Comparison of ENCODE assay signal across 1 cellular context in the genomic region with DNA sequence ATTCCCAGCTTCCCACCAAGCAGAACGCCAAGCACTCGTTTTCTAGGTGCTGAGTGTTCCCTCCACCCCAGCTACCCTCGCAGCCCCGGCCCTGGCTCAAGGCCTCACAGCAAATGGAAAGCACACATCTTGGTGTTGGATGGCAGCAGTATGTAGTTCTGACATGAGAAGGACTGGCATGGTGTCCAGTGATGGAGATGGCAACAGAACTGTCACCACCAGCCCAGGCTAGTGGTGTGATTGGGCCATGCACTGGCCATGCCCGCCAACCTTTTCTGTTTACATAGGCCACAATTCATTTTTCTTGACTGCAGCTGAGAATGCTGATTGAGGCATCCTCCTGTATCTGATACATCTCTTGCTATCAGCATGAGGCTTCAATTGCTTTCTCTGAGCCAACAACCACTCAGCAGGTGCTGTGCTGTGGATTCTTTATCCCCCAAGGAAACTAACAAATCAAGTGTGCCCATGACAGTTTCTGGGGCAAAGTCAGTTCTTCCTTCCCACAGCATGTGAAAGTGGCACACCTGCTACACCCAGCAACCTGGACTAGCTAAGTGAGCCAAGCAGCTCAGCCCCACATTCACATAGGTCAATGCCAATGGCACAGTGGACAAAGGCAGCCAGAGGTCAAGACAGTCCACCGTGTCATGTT.
TF ChIP-seq lines count a peak whose summit lies in the region.

No MANE protein-coding gene starts in this region.

TF ChIP-seq in WTC11, 78 proteins besides CTCF, POLR2A, EP300 and RAD21 (continued from another document):
- TF ChIP-seq, protein P1, sequence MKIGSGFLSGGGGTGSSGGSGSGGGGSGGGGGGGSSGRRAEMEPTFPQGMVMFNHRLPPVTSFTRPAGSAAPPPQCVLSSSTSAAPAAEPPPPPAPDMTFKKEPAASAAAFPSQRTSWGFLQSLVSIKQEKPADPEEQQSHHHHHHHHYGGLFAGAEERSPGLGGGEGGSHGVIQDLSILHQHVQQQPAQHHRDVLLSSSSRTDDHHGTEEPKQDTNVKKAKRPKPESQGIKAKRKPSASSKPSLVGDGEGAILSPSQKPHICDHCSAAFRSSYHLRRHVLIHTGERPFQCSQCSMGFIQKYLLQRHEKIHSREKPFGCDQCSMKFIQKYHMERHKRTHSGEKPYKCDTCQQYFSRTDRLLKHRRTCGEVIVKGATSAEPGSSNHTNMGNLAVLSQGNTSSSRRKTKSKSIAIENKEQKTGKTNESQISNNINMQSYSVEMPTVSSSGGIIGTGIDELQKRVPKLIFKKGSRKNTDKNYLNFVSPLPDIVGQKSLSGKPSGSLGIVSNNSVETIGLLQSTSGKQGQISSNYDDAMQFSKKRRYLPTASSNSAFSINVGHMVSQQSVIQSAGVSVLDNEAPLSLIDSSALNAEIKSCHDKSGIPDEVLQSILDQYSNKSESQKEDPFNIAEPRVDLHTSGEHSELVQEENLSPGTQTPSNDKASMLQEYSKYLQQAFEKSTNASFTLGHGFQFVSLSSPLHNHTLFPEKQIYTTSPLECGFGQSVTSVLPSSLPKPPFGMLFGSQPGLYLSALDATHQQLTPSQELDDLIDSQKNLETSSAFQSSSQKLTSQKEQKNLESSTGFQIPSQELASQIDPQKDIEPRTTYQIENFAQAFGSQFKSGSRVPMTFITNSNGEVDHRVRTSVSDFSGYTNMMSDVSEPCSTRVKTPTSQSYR (CRISPR knock-in tag; IDR thresholded peaks at IDR 0.05): no peak
- TF ChIP-seq, protein P2, sequence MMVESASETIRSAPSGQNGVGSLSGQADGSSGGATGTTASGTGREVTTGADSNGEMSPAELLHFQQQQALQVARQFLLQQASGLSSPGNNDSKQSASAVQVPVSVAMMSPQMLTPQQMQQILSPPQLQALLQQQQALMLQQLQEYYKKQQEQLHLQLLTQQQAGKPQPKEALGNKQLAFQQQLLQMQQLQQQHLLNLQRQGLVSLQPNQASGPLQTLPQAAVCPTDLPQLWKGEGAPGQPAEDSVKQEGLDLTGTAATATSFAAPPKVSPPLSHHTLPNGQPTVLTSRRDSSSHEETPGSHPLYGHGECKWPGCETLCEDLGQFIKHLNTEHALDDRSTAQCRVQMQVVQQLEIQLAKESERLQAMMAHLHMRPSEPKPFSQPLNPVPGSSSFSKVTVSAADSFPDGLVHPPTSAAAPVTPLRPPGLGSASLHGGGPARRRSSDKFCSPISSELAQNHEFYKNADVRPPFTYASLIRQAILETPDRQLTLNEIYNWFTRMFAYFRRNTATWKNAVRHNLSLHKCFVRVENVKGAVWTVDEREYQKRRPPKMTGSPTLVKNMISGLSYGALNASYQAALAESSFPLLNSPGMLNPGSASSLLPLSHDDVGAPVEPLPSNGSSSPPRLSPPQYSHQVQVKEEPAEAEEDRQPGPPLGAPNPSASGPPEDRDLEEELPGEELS (CRISPR knock-in tag; IDR thresholded peaks at IDR 0.05): no peak
- TF ChIP-seq, protein P3, sequence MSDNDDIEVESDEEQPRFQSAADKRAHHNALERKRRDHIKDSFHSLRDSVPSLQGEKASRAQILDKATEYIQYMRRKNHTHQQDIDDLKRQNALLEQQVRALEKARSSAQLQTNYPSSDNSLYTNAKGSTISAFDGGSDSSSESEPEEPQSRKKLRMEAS (CRISPR knock-in tag; IDR thresholded peaks at IDR 0.05): no peak
- no peak for TF ChIP-seq TP53 (CRISPR knock-in tag; IDR thresholded peaks at IDR 0.05)
- TF ChIP-seq ZNF219 (CRISPR knock-in tag; IDR thresholded peaks at IDR 0.05; ENCODE audit: borderline replicate concordance): no peak
- TF ChIP-seq CBFB (CRISPR knock-in tag; IDR thresholded peaks at IDR 0.05; ENCODE audit: low read depth): no peak
